ENCODE assay signal across 33 cellular contexts in the genomic region with DNA sequence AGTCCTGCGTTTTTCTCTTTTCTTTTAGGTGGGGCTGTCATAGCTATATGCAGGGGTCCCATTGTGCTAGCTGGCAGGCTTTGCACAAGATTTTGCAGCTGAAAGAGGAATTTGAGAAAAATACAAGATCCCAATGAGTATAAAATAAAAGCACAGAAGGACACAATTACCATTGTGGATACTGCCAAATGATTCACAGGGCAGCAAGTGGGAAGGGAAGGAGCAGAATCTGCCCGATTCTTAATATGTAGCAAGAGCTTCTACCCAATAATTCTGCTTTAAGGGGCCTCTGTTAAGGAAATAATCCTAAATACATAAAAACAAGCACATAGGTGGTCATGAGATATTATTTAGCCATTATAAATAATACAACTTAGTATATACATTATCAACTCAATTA.
"Had no signal": no experiment of that assay in that cellular context is flagged by ENCODE, and none has a peak within 500 bp of the region (broad histone marks: within the 10 kb centered on the region; RNA-seq: fewer than 3 reads in every experiment).

No MANE protein-coding gene starts in this region.

- H3K27me3 ChIP-seq: colonic mucosa, foreskin keratinocyte, heart left ventricle, hepatocyte, right atrium auricular region, stomach, thyroid gland, vagina had no signal

- H3K9me3 ChIP-seq: colonic mucosa, gastroesophageal sphincter, heart left ventricle, mucosa of descending colon, prostate gland, right atrium auricular region, stomach, thyroid gland, vagina had no signal

- H3K4me3 Mint-ChIP-seq: dendritic cell treated with granulocyte-macrophage colony-stimulating factor and Interleukin-4, amounts not matched to agents 40 ng/mL and 50 ng/mL, for 4 days; endodermal cell; memory B cell; mesothelial cell of epicardium; naive B cell; natural killer cell treated with Interleukin-12 subunit alpha and Interleukin-12 subunit beta and Interleukin-15 and Interleukin-18, amount 100 ng/mL, for 72 hours; neural crest cell; stimulated activated effector memory CD8-positive, alpha-beta T cell treated with anti-CD3 and anti-CD28 coated beads, Interleukin-12 subunit alpha, Interleukin-12 subunit beta, amount 100 ng/mL, for 72 hours had no signal

- ATAC-seq: esophagus mucosa; foreskin keratinocyte; gastroesophageal sphincter; heart left ventricle; left lobe of liver; mucosa of descending colon; natural killer cell treated with Interleukin-12 subunit alpha and Interleukin-12 subunit beta and Interleukin-15 and Interleukin-18, amount 100 ng/mL, for 72 hours; sciatic nerve; stimulated activated effector memory CD8-positive, alpha-beta T cell treated with anti-CD3 and anti-CD28 coated beads, Interleukin-12 subunit alpha, Interleukin-12 subunit beta, amount 100 ng/mL, for 72 hours had no signal

- H3K36me3 ChIP-seq: colonic mucosa, gastroesophageal sphincter, heart left ventricle, prostate gland, right atrium auricular region, stomach, thyroid gland, vagina had no signal

- H3K4me3 ChIP-seq: colonic mucosa, gastroesophageal sphincter, heart left ventricle, hepatocyte, lung, mucosa of descending colon, prostate gland, right atrium auricular region, smooth muscle cell, stomach, thyroid gland, vagina had no signal

- H3K9ac ChIP-seq: parathyroid adenoma had no signal

- H3K27ac ChIP-seq: colonic mucosa, epithelial cell of prostate, foreskin keratinocyte, gastroesophageal sphincter, heart left ventricle, hepatocyte, parathyroid adenoma, prostate gland, right atrium auricular region, stomach, thyroid gland, vagina had no signal

- DNase-seq: colonic mucosa; effector CD8-positive, alpha-beta T cell; endodermal cell; foreskin keratinocyte; heart left ventricle; kidney; mucosa of descending colon; naive B cell; stimulated activated CD4-positive, alpha-beta T cell treated with anti-CD3 and anti-CD28 coated beads, Interleukin-12 subunit alpha, Interleukin-12 subunit beta, amount 100 ng/mL, for 4 hours; stimulated activated CD4-positive, alpha-beta T cell treated with anti-CD3 and anti-CD28 coated beads, Interleukin-1b, Interleukin-23, amount 100 ng/mL, for 48 hours; stimulated activated CD4-positive, alpha-beta T cell treated with anti-CD3 and anti-CD28 coated beads, Interleukin-4, amount 100 ng/mL, for 24 hours; stimulated activated naive CD4-positive, alpha-beta T cell treated with Interleukin-2 at 50 U/mL for 16 hours; stomach; thyroid gland; trophoblast cell had no signal

- H3K36me3 Mint-ChIP-seq: memory B cell; mesothelial cell of epicardium; naive B cell; natural killer cell treated with Interleukin-12 subunit alpha and Interleukin-12 subunit beta and Interleukin-15 and Interleukin-18, amount 100 ng/mL, for 72 hours; stimulated activated effector memory CD8-positive, alpha-beta T cell treated with anti-CD3 and anti-CD28 coated beads, Interleukin-12 subunit alpha, Interleukin-12 subunit beta, amount 100 ng/mL, for 72 hours had no signal

- H3K4me1 ChIP-seq: colonic mucosa, foreskin keratinocyte, gastroesophageal sphincter, parathyroid adenoma, prostate gland, right atrium auricular region, stomach, thyroid gland, vagina had no signal

- H3K9me3 Mint-ChIP-seq: dendritic cell treated with granulocyte-macrophage colony-stimulating factor and Interleukin-4, amounts not matched to agents 40 ng/mL and 50 ng/mL, for 4 days; memory B cell; naive B cell; natural killer cell treated with Interleukin-12 subunit alpha and Interleukin-12 subunit beta and Interleukin-15 and Interleukin-18, amount 100 ng/mL, for 72 hours; stimulated activated effector memory CD8-positive, alpha-beta T cell treated with anti-CD3 and anti-CD28 coated beads, Interleukin-12 subunit alpha, Interleukin-12 subunit beta, amount 100 ng/mL, for 72 hours had no signal

- H3K27ac Mint-ChIP-seq: dendritic cell treated with granulocyte-macrophage colony-stimulating factor and Interleukin-4, amounts not matched to agents 40 ng/mL and 50 ng/mL, for 4 days; endodermal cell; memory B cell; mesothelial cell of epicardium; natural killer cell treated with Interleukin-12 subunit alpha and Interleukin-12 subunit beta and Interleukin-15 and Interleukin-18, amount 100 ng/mL, for 72 hours; stimulated activated effector memory CD8-positive, alpha-beta T cell treated with anti-CD3 and anti-CD28 coated beads, Interleukin-12 subunit alpha, Interleukin-12 subunit beta, amount 100 ng/mL, for 72 hours had no signal

- H3K4me1 Mint-ChIP-seq: endodermal cell; memory B cell; mesothelial cell of epicardium; naive B cell; neural crest cell; stimulated activated effector memory CD8-positive, alpha-beta T cell treated with anti-CD3 and anti-CD28 coated beads, Interleukin-12 subunit alpha, Interleukin-12 subunit beta, amount 100 ng/mL, for 72 hours had no signal
